In the genomic region with DNA sequence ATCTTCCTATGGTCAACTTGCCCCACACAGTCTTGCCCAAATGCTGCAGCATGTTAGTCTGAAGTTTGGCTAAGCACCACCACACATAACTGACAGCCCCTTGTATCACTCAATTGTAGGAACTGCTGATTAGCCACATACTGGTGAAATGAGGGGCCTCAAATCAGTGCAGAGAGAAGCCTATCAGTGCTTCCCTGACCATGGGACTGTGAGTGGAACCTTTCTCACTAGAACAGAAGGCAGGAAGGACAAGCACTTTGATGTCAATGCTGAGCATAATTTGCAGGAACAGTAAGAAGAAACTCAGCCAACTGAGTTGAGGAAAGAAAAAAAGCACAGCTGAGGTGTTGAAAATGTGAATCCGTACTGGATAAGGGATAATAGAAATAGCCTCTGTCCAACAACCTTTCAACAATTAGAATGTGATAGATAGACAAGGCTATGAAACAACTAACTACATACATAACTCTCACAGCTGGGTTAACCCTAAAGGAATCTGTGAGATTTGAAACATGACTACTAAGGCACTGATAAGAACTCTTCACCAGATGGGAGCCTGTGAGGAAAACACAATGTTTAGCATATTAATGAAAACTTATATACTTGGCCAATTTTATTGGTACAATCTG, we compare ENCODE assay signal across 26 cellular contexts.
A peak's percentile ranks its signal among the peaks of the same experiment; 100 is the strongest.
DNase-seq lines count a peak whose midpoint lies in the region; ATAC-seq, FAIRE-seq and TF ChIP-seq lines count a peak whose summit lies in the region.
"Had no signal": no experiment of that assay in that cellular context is flagged by ENCODE, and none has a peak within 500 bp of the region (broad histone marks: within the 10 kb centered on the region; RNA-seq: fewer than 3 reads in every experiment).

No MANE protein-coding gene starts in this region.

- TF ChIP-seq POLR2A in heart left ventricle (IDR thresholded peaks at IDR 0.05) (no peak), esophagus muscularis mucosa (IDR thresholded peaks at IDR 0.05; ENCODE audit: low read depth) (no peak)

- H3K4me3 ChIP-seq in right atrium auricular region (no peak overlapping the region), astrocyte (ENCODE audit: insufficient read depth, low read depth, low read length) (no peak overlapping the region), heart left ventricle (no peak overlapping the region), esophagus muscularis mucosa (no peak overlapping the region)
- H3K4me3 ChIP-seq: GM12878, left lung, Peyer's patch, right lobe of liver, thoracic aorta had no signal

- peak; percentile 92 for ATAC-seq in Right ventricle myocardium superior (ENCODE audit: poor library complexity)
- peak; percentile 95 to 99 (median 96) for ATAC-seq in heart left ventricle
- ATAC-seq: activated naive CD8-positive, alpha-beta T cell treated with anti-CD3 and anti-CD28 coated beads, Interleukin-2, amount 50 U/mL, for 24 hours; GM12878; left lung; right lobe of liver had no signal

- H2AFZ ChIP-seq in astrocyte (ENCODE audit: low read depth, low read length), result no peak overlapping the region

- H4K20me1 ChIP-seq in astrocyte (ENCODE audit: insufficient read depth, low read length), result no peaks in the 10 kb centered on the region

- no peak for TF ChIP-seq EP300 in esophagus muscularis mucosa (IDR thresholded peaks at IDR 0.05)

- H3K4me2 ChIP-seq in astrocyte (ENCODE audit: low read length), result no peak overlapping the region

- H3K4me1 ChIP-seq in right atrium auricular region, result no peaks in the 10 kb centered on the region
- no peaks in the 10 kb centered on the region for H3K4me1 ChIP-seq in astrocyte (ENCODE audit: insufficient read depth, low read length)
- H3K4me1 ChIP-seq in heart left ventricle, result peaks cover 0 to 9% (median 0%) of the 10 kb centered on the region in 12 donors
- H3K4me1 ChIP-seq in esophagus muscularis mucosa, result no peaks in the 10 kb centered on the region
- H3K4me1 ChIP-seq: Peyer's patch, right lobe of liver had no signal

- DNase-seq in Right ventricle myocardium superior (no peak), right atrium auricular region (ENCODE audit: low spot score) (no peak), astrocyte (ENCODE audit: low read depth) (peak; percentile 62), heart left ventricle (peak in 3 of 5 donors; percentile 20 to 42 (median 24)), esophagus muscularis mucosa (ENCODE audit: extremely low spot score) (no peak), COLO668 (lab: John Stamatoyannopoulos, UW; ENCODE audit: unreplicated experiment) (no peak), iPS-NIHi11 (ENCODE audit: low spot score) (no peak)
- DNase-seq in activated CD4-positive, alpha-beta memory T cell treated with anti-CD3 and anti-CD28 coated beads for 36 hours, result no peak
- DNase-seq: activated CD4-positive, alpha-beta T cell treated with anti-CD3 and anti-CD28 coated beads, Interleukin-2, amount 10 ng/mL, durations not matched to agents 24 days and 14 days; activated gamma-delta T cell; activated naive CD8-positive, alpha-beta T cell treated with anti-CD3 and anti-CD28 coated beads, Interleukin-2, amount 50 U/mL, for 24 hours; activated T-cell treated with anti-CD3 and anti-CD28 coated beads, Interleukin-2, amount 50 U/mL, for 1 hour; CD4-positive, alpha-beta T cell; left lung; midbrain; naive B cell; Peyer's patch; posterior cingulate gyrus; right lobe of liver; stimulated activated CD8-positive, alpha-beta memory T cell treated with anti-CD3 and anti-CD28 coated beads, Interleukin-4, amount 100 ng/mL, for 48 hours; WERI-Rb-1 had no signal

- H3K4me3 Mint-ChIP-seq in astrocyte (ENCODE audit: unreplicated experiment), result no peak overlapping the region
- no peak overlapping the region for H3K4me3 Mint-ChIP-seq in activated CD4-positive, alpha-beta memory T cell treated with anti-CD3 and anti-CD28 coated beads for 36 hours
- H3K4me3 Mint-ChIP-seq: activated CD4-positive, alpha-beta T cell treated with anti-CD3 and anti-CD28 coated beads, Interleukin-2, amount 10 ng/mL, durations not matched to agents 24 days and 14 days; activated naive CD8-positive, alpha-beta T cell treated with anti-CD3 and anti-CD28 coated beads, Interleukin-2, amount 50 U/mL, for 24 hours; CD4-positive, alpha-beta T cell; naive B cell; stimulated activated naive CD8-positive, alpha-beta T cell treated with anti-CD3 and anti-CD28 coated beads, Interleukin-15, Interleukin-2, amounts not matched to agents 100 ng/mL and 50 ng/mL, for 24 hours had no signal

- peaks cover 2% of the 10 kb centered on the region for H3K9me3 Mint-ChIP-seq in astrocyte (ENCODE audit: unreplicated experiment)
- H3K9me3 Mint-ChIP-seq in activated CD4-positive, alpha-beta memory T cell treated with anti-CD3 and anti-CD28 coated beads for 36 hours, result no peaks in the 10 kb centered on the region
- H3K9me3 Mint-ChIP-seq: activated CD4-positive, alpha-beta T cell treated with anti-CD3 and anti-CD28 coated beads, Interleukin-2, amount 10 ng/mL, durations not matched to agents 24 days and 14 days; activated naive CD8-positive, alpha-beta T cell treated with anti-CD3 and anti-CD28 coated beads, Interleukin-2, amount 50 U/mL, for 24 hours; CD4-positive, alpha-beta T cell; naive B cell; stimulated activated naive CD8-positive, alpha-beta T cell treated with anti-CD3 and anti-CD28 coated beads, Interleukin-15, Interleukin-2, amounts not matched to agents 100 ng/mL and 50 ng/mL, for 24 hours had no signal

- no peak overlapping the region for H3K27ac Mint-ChIP-seq in astrocyte (ENCODE audit: unreplicated experiment)
- H3K27ac Mint-ChIP-seq in activated CD4-positive, alpha-beta memory T cell treated with anti-CD3 and anti-CD28 coated beads for 36 hours, result no peak overlapping the region
- H3K27ac Mint-ChIP-seq: activated CD4-positive, alpha-beta T cell treated with anti-CD3 and anti-CD28 coated beads, Interleukin-2, amount 10 ng/mL, durations not matched to agents 24 days and 14 days; activated naive CD8-positive, alpha-beta T cell treated with anti-CD3 and anti-CD28 coated beads, Interleukin-2, amount 50 U/mL, for 24 hours; CD4-positive, alpha-beta T cell; stimulated activated naive CD8-positive, alpha-beta T cell treated with anti-CD3 and anti-CD28 coated beads, Interleukin-15, Interleukin-2, amounts not matched to agents 100 ng/mL and 50 ng/mL, for 24 hours had no signal

- no peak for FAIRE-seq in astrocyte (lab: Jason Lieb, UNC)
- FAIRE-seq: GM12878, islet of Langerhans had no signal

- H3K79me2 ChIP-seq in astrocyte (ENCODE audit: insufficient read depth, low read length), result no peaks in the 10 kb centered on the region

- H3K9me3 ChIP-seq in right atrium auricular region (no peaks in the 10 kb centered on the region), astrocyte (ENCODE audit: insufficient read depth, low read depth, low read length) (no peaks in the 10 kb centered on the region), heart left ventricle (no peaks in the 10 kb centered on the region), esophagus muscularis mucosa (no peaks in the 10 kb centered on the region)
- H3K9me3 ChIP-seq: left lung, neutrophil, Peyer's patch, right lobe of liver, thoracic aorta had no signal

- intact Hi-C loops in Right ventricle myocardium superior (cut with DNase I) (no loop called here), heart left ventricle (cut with DNase I) (loop anchor here in 3 of 10 donors (5.0 to 10.0 kb wide), 3 partner anchors 133 to 273 kb away; partner anchors contain the start of gene SH3RF1 (in 2 of the 3)), esophagus muscularis mucosa (cut with DNase I) (no loop called here)
- intact Hi-C loops in activated CD4-positive, alpha-beta memory T cell treated with anti-CD3 and anti-CD28 coated beads for 36 hours (cut with micrococcal nuclease), result no loop called here

- POLR2A ChIA-PET in activated CD4-positive, alpha-beta memory T cell treated with anti-CD3 and anti-CD28 coated beads for 36 hours (lab: Charles Lee), result no interaction called here

- peaks cover 17% of the 10 kb centered on the region for H3K4me1 Mint-ChIP-seq in astrocyte (ENCODE audit: low read depth, unreplicated experiment)
- peaks cover 19% of the 10 kb centered on the region for H3K4me1 Mint-ChIP-seq in activated CD4-positive, alpha-beta memory T cell treated with anti-CD3 and anti-CD28 coated beads for 36 hours (ENCODE audit: low read depth)

- no peak overlapping the region for H3K9ac ChIP-seq in astrocyte (ENCODE audit: low read length)

- no peak overlapping the region for H3K27ac ChIP-seq in right atrium auricular region
- no peak overlapping the region for H3K27ac ChIP-seq in astrocyte (ENCODE audit: low read depth, low read length)
- no peak overlapping the region for H3K27ac ChIP-seq in heart left ventricle
- no peak overlapping the region for H3K27ac ChIP-seq in esophagus muscularis mucosa (replicated peaks in 1 of 4)
- H3K27ac ChIP-seq: left lung, neutrophil, Peyer's patch, right lobe of liver, thoracic aorta, WERI-Rb-1 had no signal

- H3K27me3 ChIP-seq in right atrium auricular region, result no peaks in the 10 kb centered on the region
- H3K27me3 ChIP-seq in astrocyte (ENCODE audit: insufficient read depth, low read length), result no peaks in the 10 kb centered on the region
- H3K27me3 ChIP-seq in heart left ventricle, result no peaks in the 10 kb centered on the region
- no peaks in the 10 kb centered on the region for H3K27me3 ChIP-seq in esophagus muscularis mucosa
- H3K27me3 ChIP-seq: left lung, neutrophil, Peyer's patch, right lobe of liver had no signal

- CTCF ChIA-PET in activated CD4-positive, alpha-beta memory T cell treated with anti-CD3 and anti-CD28 coated beads for 36 hours (lab: Charles Lee), result no interaction called here

- TF ChIP-seq CTCF in right atrium auricular region (IDR thresholded peaks at IDR 0.05) (no peak), astrocyte (IDR thresholded peaks at IDR 0.05; ENCODE audit: insufficient read depth, low read depth, low read length) (no peak), heart left ventricle (IDR thresholded peaks at IDR 0.05) (no peak), esophagus muscularis mucosa (IDR thresholded peaks at IDR 0.05) (no peak)

- H3K36me3 ChIP-seq in right atrium auricular region, result no peaks in the 10 kb centered on the region
- no peaks in the 10 kb centered on the region for H3K36me3 ChIP-seq in astrocyte (ENCODE audit: insufficient read depth, low read length)
- H3K36me3 ChIP-seq in heart left ventricle, result peaks cover 0 to 8% (median 0%) of the 10 kb centered on the region in 9 donors
- H3K36me3 ChIP-seq in esophagus muscularis mucosa, result peaks cover 0 to 5% (median 0%) of the 10 kb centered on the region in 4 donors
- H3K36me3 ChIP-seq: left lung, neutrophil, Peyer's patch, right lobe of liver, thoracic aorta, WERI-Rb-1 had no signal

- 31 to 56% (median 39%) methylated on average over 1 of the region's 1 CpG for WGBS in heart left ventricle, 4 donors
- 77% methylated on average over 1 of the region's 1 CpG for WGBS in esophagus muscularis mucosa

- no peaks in the 10 kb centered on the region for H3K27me3 Mint-ChIP-seq in astrocyte (ENCODE audit: low read depth, unreplicated experiment)
- no peaks in the 10 kb centered on the region for H3K27me3 Mint-ChIP-seq in activated CD4-positive, alpha-beta memory T cell treated with anti-CD3 and anti-CD28 coated beads for 36 hours
- H3K27me3 Mint-ChIP-seq: activated CD4-positive, alpha-beta T cell treated with anti-CD3 and anti-CD28 coated beads, Interleukin-2, amount 10 ng/mL, durations not matched to agents 24 days and 14 days; activated naive CD8-positive, alpha-beta T cell treated with anti-CD3 and anti-CD28 coated beads, Interleukin-2, amount 50 U/mL, for 24 hours; CD4-positive, alpha-beta T cell; naive B cell; stimulated activated naive CD8-positive, alpha-beta T cell treated with anti-CD3 and anti-CD28 coated beads, Interleukin-15, Interleukin-2, amounts not matched to agents 100 ng/mL and 50 ng/mL, for 24 hours had no signal

- peaks cover 2% of the 10 kb centered on the region for H3K36me3 Mint-ChIP-seq in astrocyte (ENCODE audit: low read depth, unreplicated experiment)
- H3K36me3 Mint-ChIP-seq in activated CD4-positive, alpha-beta memory T cell treated with anti-CD3 and anti-CD28 coated beads for 36 hours, result peaks cover 5% of the 10 kb centered on the region

Comparison
In these comparisons a context has a peak if more than half of its experiments do, and no peak if none do; other contexts are left out.
1. DNase-seq: peak in astrocyte (single experiment) and heart left ventricle (3 of 5); none in Right ventricle myocardium superior (single experiment), right atrium auricular region (single experiment), esophagus muscularis mucosa (single experiment), COLO668 (single experiment), activated CD4-positive, alpha-beta memory T cell treated with anti-CD3 and anti-CD28 coated beads for 36 hours (single experiment) and iPS-NIHi11 (single experiment).